In the genomic region with DNA sequence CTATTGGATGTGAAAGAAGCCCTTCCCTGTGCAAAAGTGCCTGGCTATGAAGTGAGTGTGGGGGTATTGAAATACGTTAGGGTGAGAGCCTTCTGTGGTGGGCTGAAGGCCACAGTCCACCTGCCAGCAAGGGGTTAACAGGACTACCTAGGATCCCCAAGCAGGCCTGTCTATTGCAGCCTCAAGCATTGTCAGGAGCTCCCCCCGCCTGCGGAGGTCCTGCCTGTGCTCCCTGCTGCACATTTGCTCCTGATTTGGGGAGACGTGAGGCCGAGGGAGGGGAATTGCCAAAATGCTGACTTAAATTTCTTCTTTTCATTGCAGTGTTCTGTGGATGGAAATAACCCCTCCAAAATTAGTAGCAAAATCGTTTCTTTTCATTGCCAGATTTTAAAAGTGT, we compare ENCODE assay signal across 36 cellular contexts. TPM values are rescaled to one million over a fixed set of nuclear protein-coding genes. Genes with fewer than 3 reads are reported as not detected.
"Had no signal": no experiment of that assay in that cellular context is flagged by ENCODE, and none has a peak within 500 bp of the region (broad histone marks: within the 10 kb centered on the region; RNA-seq: fewer than 3 reads in every experiment).

No MANE protein-coding gene starts in this region.

- H3K27me3 Mint-ChIP-seq: activated CD4-positive, alpha-beta memory T cell treated with anti-CD3 and anti-CD28 coated beads, Interleukin-2, amount 10 ng/mL, durations not matched to agents 7 days and 5 days; activated CD4-positive, alpha-beta T cell treated with anti-CD3 and anti-CD28 coated beads, Interleukin-2, amount 10 ng/mL, durations not matched to agents 7 days and 5 days; activated CD8-positive, alpha-beta memory T cell treated with anti-CD3 and anti-CD28 coated beads, Interleukin-2, amount 10 ng/mL, durations not matched to agents 7 days and 5 days had no signal

- H3K36me3 ChIP-seq: adrenal gland, brain microvascular endothelial cell, breast epithelium had no signal

- ATAC-seq: activated CD4-positive, alpha-beta T cell treated with anti-CD3 and anti-CD28 coated beads for 36 hours; activated CD4-positive, CD25-positive, alpha-beta regulatory T cell treated with anti-CD3 and anti-CD28 coated beads, Interleukin-2, amount 50 U/mL, for 24 hours; activated CD8-positive, alpha-beta memory T cell treated with anti-CD3 and anti-CD28 coated beads, Interleukin-2, amount 10 ng/mL, durations not matched to agents 7 days and 5 days; activated CD8-positive, alpha-beta T cell treated with anti-CD3 and anti-CD28 coated beads, Interleukin-2, amount 10 ng/mL, durations not matched to agents 7 days and 5 days; activated naive CD4-positive, alpha-beta T cell treated with anti-CD3 and anti-CD28 coated beads, Interleukin-2, amount 50 U/mL, for 72 hours; activated T-cell treated with anti-CD3 and anti-CD28 coated beads, Interleukin-2, amount 50 U/mL, for 72 hours; activated T-helper 17 cell treated with anti-CD3 and anti-CD28 coated beads, Interleukin-2, amount 50 U/mL, for 72 hours; body of pancreas had no signal

- H3K27me3 ChIP-seq: adrenal gland, body of pancreas, brain microvascular endothelial cell, breast epithelium had no signal

- H3K27ac Mint-ChIP-seq: activated CD4-positive, alpha-beta memory T cell treated with anti-CD3 and anti-CD28 coated beads, Interleukin-2, amount 10 ng/mL, durations not matched to agents 7 days and 5 days; activated CD4-positive, alpha-beta T cell treated with anti-CD3 and anti-CD28 coated beads for 36 hours; activated CD4-positive, alpha-beta T cell treated with anti-CD3 and anti-CD28 coated beads, Interleukin-2, amount 10 ng/mL, durations not matched to agents 7 days and 5 days; activated CD8-positive, alpha-beta memory T cell treated with anti-CD3 and anti-CD28 coated beads, Interleukin-2, amount 10 ng/mL, durations not matched to agents 7 days and 5 days; activated CD8-positive, alpha-beta T cell treated with anti-CD3 and anti-CD28 coated beads, Interleukin-2, amount 10 ng/mL, durations not matched to agents 7 days and 5 days; activated naive CD4-positive, alpha-beta T cell treated with anti-CD3 and anti-CD28 coated beads for 36 hours; activated naive CD4-positive, alpha-beta T cell treated with anti-CD3 and anti-CD28 coated beads, Interleukin-2, amount 50 U/mL, for 72 hours; activated naive CD8-positive, alpha-beta T cell treated with anti-CD3 and anti-CD28 coated beads for 36 hours; activated T-cell treated with anti-CD3 and anti-CD28 coated beads, Interleukin-2, amount 50 U/mL, for 24 hours; activated T-cell treated with anti-CD3 and anti-CD28 coated beads, Interleukin-2, amount 50 U/mL, for 72 hours; activated T-helper 1 cell treated with anti-CD3 and anti-CD28 coated beads, Interleukin-12 subunit alpha, Interleukin-12 subunit beta, Interleukin-2, Interleukin-4 antibody, amounts not matched to agents 30 ng/mL and 10 ng/mL and 1 ng/mL, durations not matched to agents 14 hours and 24 hours and 36 hours; activated T-helper 17 cell treated with anti-CD3 and anti-CD28 coated beads, Interleukin-2, amount 50 U/mL, for 72 hours; T-helper 1 cell treated with Interleukin-12 subunit alpha and Interleukin-12 subunit beta and Interleukin-4 antibody, amounts not matched to agents 30 μg/mL and 1 μg/mL, for 36 hours; T-helper 2 cell treated with Interferon-gamma antibody and Interleukin-4, amounts not matched to agents 5 μg/mL and 100 μg/mL, for 36 hours had no signal

- H3K4me3 Mint-ChIP-seq: activated CD4-positive, alpha-beta memory T cell treated with anti-CD3 and anti-CD28 coated beads, Interleukin-2, amount 10 ng/mL, durations not matched to agents 7 days and 5 days; activated CD4-positive, alpha-beta T cell treated with anti-CD3 and anti-CD28 coated beads for 36 hours; activated CD4-positive, alpha-beta T cell treated with anti-CD3 and anti-CD28 coated beads, Interleukin-2, amount 10 ng/mL, durations not matched to agents 7 days and 5 days; activated CD8-positive, alpha-beta memory T cell treated with anti-CD3 and anti-CD28 coated beads, Interleukin-2, amount 10 ng/mL, durations not matched to agents 7 days and 5 days; activated CD8-positive, alpha-beta T cell treated with anti-CD3 and anti-CD28 coated beads, Interleukin-2, amount 10 ng/mL, durations not matched to agents 7 days and 5 days; activated naive CD4-positive, alpha-beta T cell treated with anti-CD3 and anti-CD28 coated beads for 36 hours; activated naive CD8-positive, alpha-beta T cell treated with anti-CD3 and anti-CD28 coated beads for 36 hours; activated T-cell treated with anti-CD3 and anti-CD28 coated beads, Interleukin-2, amount 50 U/mL, for 24 hours; activated T-cell treated with anti-CD3 and anti-CD28 coated beads, Interleukin-2, amount 50 U/mL, for 72 hours; activated T-helper 1 cell treated with anti-CD3 and anti-CD28 coated beads, Interleukin-12 subunit alpha, Interleukin-12 subunit beta, Interleukin-2, Interleukin-4 antibody, amounts not matched to agents 30 ng/mL and 10 ng/mL and 1 ng/mL, durations not matched to agents 14 hours and 24 hours and 36 hours; activated T-helper 17 cell treated with anti-CD3 and anti-CD28 coated beads, Interleukin-2, amount 50 U/mL, for 72 hours; T-helper 1 cell treated with Interleukin-12 subunit alpha and Interleukin-12 subunit beta and Interleukin-4 antibody, amounts not matched to agents 30 μg/mL and 1 μg/mL, for 36 hours; T-helper 2 cell treated with Interferon-gamma antibody and Interleukin-4, amounts not matched to agents 5 μg/mL and 100 μg/mL, for 36 hours had no signal

- DNase-seq: activated CD4-positive, alpha-beta memory T cell treated with anti-CD3 and anti-CD28 coated beads, Interleukin-2, amount 10 ng/mL, durations not matched to agents 7 days and 5 days; activated CD4-positive, alpha-beta T cell treated with anti-CD3 and anti-CD28 coated beads for 1 hour; activated CD4-positive, alpha-beta T cell treated with anti-CD3 and anti-CD28 coated beads for 36 hours; activated CD4-positive, alpha-beta T cell treated with anti-CD3 and anti-CD28 coated beads for 48 hours; activated CD4-positive, alpha-beta T cell treated with anti-CD3 and anti-CD28 coated beads, Interleukin-2, amount 10 ng/mL, durations not matched to agents 7 days and 5 days; activated CD4-positive, alpha-beta T cell treated with anti-CD3 and anti-CD28 coated beads, Interleukin-2, amount 50 U/mL, for 48 hours; activated CD4-positive, CD25-positive, alpha-beta regulatory T cell; activated CD8-positive, alpha-beta memory T cell treated with anti-CD3 and anti-CD28 coated beads for 24 hours; activated CD8-positive, alpha-beta memory T cell treated with anti-CD3 and anti-CD28 coated beads, Interleukin-2, amount 10 ng/mL, durations not matched to agents 7 days and 5 days; activated CD8-positive, alpha-beta memory T cell treated with anti-CD3 and anti-CD28 coated beads, Interleukin-2, amount 50 U/mL, for 48 hours; activated CD8-positive, alpha-beta T cell treated with anti-CD3 and anti-CD28 coated beads, Interleukin-2, amount 10 ng/mL, durations not matched to agents 7 days and 5 days; activated effector memory CD4-positive, alpha-beta T cell treated with anti-CD3 and anti-CD28 coated beads, Interleukin-2, amount 50 U/mL, for 16 hours; activated gamma-delta T cell treated with Interleukin-2 at 50 U/mL for 16 hours; activated naive CD4-positive, alpha-beta T cell; activated naive CD4-positive, alpha-beta T cell treated with anti-CD3 and anti-CD28 coated beads for 36 hours; activated naive CD4-positive, alpha-beta T cell treated with anti-CD3 and anti-CD28 coated beads, Interleukin-2, amount 50 U/mL, for 16 hours; activated naive CD8-positive, alpha-beta T cell treated with anti-CD3 and anti-CD28 coated beads for 36 hours; activated T-cell treated with anti-CD3 and anti-CD28 coated beads, Interleukin-2, amount 50 U/mL, for 24 hours; activated T-cell treated with anti-CD3 and anti-CD28 coated beads, Interleukin-2, amount 50 U/mL, for 72 hours; adrenal gland; amniotic stem cell; aorta; body of pancreas; brain microvascular endothelial cell; central memory CD4-positive, alpha-beta T cell; T-helper 1 cell; T-helper 2 cell; T-helper 9 cell had no signal

- H3K4me1 Mint-ChIP-seq: activated CD4-positive, alpha-beta memory T cell treated with anti-CD3 and anti-CD28 coated beads, Interleukin-2, amount 10 ng/mL, durations not matched to agents 7 days and 5 days; activated CD4-positive, alpha-beta T cell treated with anti-CD3 and anti-CD28 coated beads for 36 hours; activated CD4-positive, alpha-beta T cell treated with anti-CD3 and anti-CD28 coated beads, Interleukin-2, amount 10 ng/mL, durations not matched to agents 7 days and 5 days; activated CD8-positive, alpha-beta memory T cell treated with anti-CD3 and anti-CD28 coated beads, Interleukin-2, amount 10 ng/mL, durations not matched to agents 7 days and 5 days; activated naive CD8-positive, alpha-beta T cell treated with anti-CD3 and anti-CD28 coated beads for 36 hours; activated T-helper 17 cell treated with anti-CD3 and anti-CD28 coated beads, Interleukin-2, amount 50 U/mL, for 72 hours had no signal

- H3K4me1 ChIP-seq: adrenal gland, body of pancreas, breast epithelium had no signal

- H3K27ac ChIP-seq: adrenal gland, body of pancreas, brain microvascular endothelial cell, breast epithelium, VCaP had no signal

- H3K9me3 ChIP-seq: adrenal gland, body of pancreas, breast epithelium had no signal

- H3K4me3 ChIP-seq: adrenal gland, body of pancreas, breast epithelium had no signal

- H3K36me3 Mint-ChIP-seq: activated CD8-positive, alpha-beta memory T cell treated with anti-CD3 and anti-CD28 coated beads, Interleukin-2, amount 10 ng/mL, durations not matched to agents 7 days and 5 days; activated naive CD4-positive, alpha-beta T cell treated with anti-CD3 and anti-CD28 coated beads, Interleukin-2, amount 50 U/mL, for 72 hours; activated naive CD8-positive, alpha-beta T cell treated with anti-CD3 and anti-CD28 coated beads for 36 hours had no signal

- H3K9me3 Mint-ChIP-seq: activated CD4-positive, alpha-beta T cell treated with anti-CD3 and anti-CD28 coated beads, Interleukin-2, amount 10 ng/mL, durations not matched to agents 7 days and 5 days; activated naive CD4-positive, alpha-beta T cell treated with anti-CD3 and anti-CD28 coated beads for 36 hours; activated T-helper 1 cell treated with anti-CD3 and anti-CD28 coated beads, Interleukin-12 subunit alpha, Interleukin-12 subunit beta, Interleukin-2, Interleukin-4 antibody, amounts not matched to agents 30 ng/mL and 10 ng/mL and 1 ng/mL, durations not matched to agents 14 hours and 24 hours and 36 hours; T-helper 1 cell treated with Interleukin-12 subunit alpha and Interleukin-12 subunit beta and Interleukin-4 antibody, amounts not matched to agents 30 μg/mL and 1 μg/mL, for 36 hours had no signal

RNA-seq across cellular contexts. Expression of gene GABRG3, which starts 56.2 kb away (rescaled TPM):
- total RNA-seq: activated CD4-positive, alpha-beta memory T cell treated with anti-CD3 and anti-CD28 coated beads, Interleukin-2, amount 10 ng/mL, durations not matched to agents 7 days and 5 days; activated CD4-positive, alpha-beta T cell treated with anti-CD3 and anti-CD28 coated beads for 36 hours; activated CD4-positive, alpha-beta T cell treated with anti-CD3 and anti-CD28 coated beads, Interleukin-2, amount 10 ng/mL, durations not matched to agents 7 days and 5 days; activated CD8-positive, alpha-beta memory T cell treated with anti-CD3 and anti-CD28 coated beads, Interleukin-2, amount 10 ng/mL, durations not matched to agents 7 days and 5 days; activated CD8-positive, alpha-beta T cell treated with anti-CD3 and anti-CD28 coated beads, Interleukin-2, amount 10 ng/mL, durations not matched to agents 7 days and 5 days; activated naive CD4-positive, alpha-beta T cell treated with anti-CD3 and anti-CD28 coated beads for 36 hours; activated naive CD4-positive, alpha-beta T cell treated with anti-CD3 and anti-CD28 coated beads, Interleukin-2, amount 50 U/mL, for 72 hours; activated naive CD8-positive, alpha-beta T cell treated with anti-CD3 and anti-CD28 coated beads for 36 hours; activated T-cell treated with anti-CD3 and anti-CD28 coated beads, Interleukin-2, amount 50 U/mL, for 72 hours; activated T-helper 1 cell treated with anti-CD3 and anti-CD28 coated beads, Interleukin-12 subunit alpha, Interleukin-12 subunit beta, Interleukin-2, Interleukin-4 antibody, amounts not matched to agents 30 ng/mL and 10 ng/mL and 1 ng/mL, durations not matched to agents 14 hours and 24 hours and 36 hours; activated T-helper 17 cell treated with anti-CD3 and anti-CD28 coated beads, Interleukin-2, amount 50 U/mL, for 72 hours; aorta; body of pancreas had no signal
- polyA plus RNA-seq: aorta had no signal
